Comparison of ENCODE assay signal across 17 cellular contexts in the genomic region with DNA sequence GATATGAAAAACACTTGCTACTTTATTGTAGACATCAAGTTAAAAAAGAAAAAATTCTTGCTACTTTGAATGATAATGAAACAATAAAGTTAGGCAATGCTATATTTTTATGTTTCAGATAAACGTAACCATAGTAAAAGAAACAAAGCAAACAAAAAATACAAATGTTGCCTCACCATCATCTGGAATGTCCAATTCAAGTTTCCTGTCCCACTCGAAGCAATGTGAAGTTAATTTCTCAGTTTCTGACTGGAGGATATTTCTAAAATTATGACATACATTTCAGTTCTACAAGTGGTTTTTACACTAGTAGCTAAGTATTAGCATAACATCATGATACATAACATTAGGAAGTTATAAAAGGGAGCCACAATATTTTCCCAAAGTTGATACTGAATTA. TPM values are rescaled to one million over a fixed set of nuclear protein-coding genes. Genes with fewer than 3 reads are reported as not detected.
DNase-seq lines count a peak whose midpoint lies in the region; TF ChIP-seq lines count a peak whose summit lies in the region.
"Had no signal": no experiment of that assay in that cellular context is flagged by ENCODE, and none has a peak within 500 bp of the region (broad histone marks: within the 10 kb centered on the region; RNA-seq: fewer than 3 reads in every experiment).

No MANE protein-coding gene starts in this region.

- H3K9me3 ChIP-seq in adipocyte (ENCODE audit: control insufficient read depth, low read length) (no peaks in the 10 kb centered on the region), osteoblast (ENCODE audit: low read depth, low read length) (no peaks in the 10 kb centered on the region)
- H3K9me3 ChIP-seq: BLaER1 treated with 17β-estradiol and CSF1 and Interleukin-3, amounts not matched to agents 10 nM and 100 nM had no signal

- DNase-seq in AG20443 (ENCODE audit: low spot score) (peak; percentile 15), adipocyte (ENCODE audit: low read depth) (peak; percentile 40), fibroblast of gingiva (ENCODE audit: low read depth) (peak; percentile 68), osteoblast (ENCODE audit: insufficient read length, low spot score, missing footprints) (no peak), NCI-H2227 (lab: John Stamatoyannopoulos, UW; ENCODE audit: unreplicated experiment) (no peak), NCI-H510A (lab: John Stamatoyannopoulos, UW) (no peak), NCI-H1092 (lab: John Stamatoyannopoulos, UW) (no peak)
- DNase-seq: CD8-positive, alpha-beta memory T cell; COR-L47; DMS 273 treated with DMSO at 0.1 percent for 48 hours; DMS53; DND-41; EL; H9 had no signal

- peak overlapping the region; percentile 46 for H2AFZ ChIP-seq in osteoblast (ENCODE audit: low read length)

- H3K79me2 ChIP-seq in osteoblast (ENCODE audit: insufficient read depth, low read length): no peaks in the 10 kb centered on the region

- no peak overlapping the region for H3K9ac ChIP-seq in adipocyte (ENCODE audit: low read length)
- H3K9ac ChIP-seq: BLaER1 treated with 17β-estradiol and CSF1 and Interleukin-3, amounts not matched to agents 10 nM and 100 nM had no signal

- H3K4me2 ChIP-seq in osteoblast (ENCODE audit: insufficient read depth, low read length): no peak overlapping the region
- H3K4me2 ChIP-seq: BLaER1 treated with 17β-estradiol and CSF1 and Interleukin-3, amounts not matched to agents 10 nM and 100 nM had no signal

- H3K4me3 ChIP-seq in adipocyte (ENCODE audit: low read length) (no peak overlapping the region), osteoblast (ENCODE audit: insufficient read depth, low read length) (no peak overlapping the region)
- H3K4me3 ChIP-seq: BLaER1 treated with 17β-estradiol and CSF1 and Interleukin-3, amounts not matched to agents 10 nM and 100 nM; GM12878 had no signal

- H3K36me3 ChIP-seq in adipocyte (ENCODE audit: control insufficient read depth, insufficient read depth, low read length, severe bottlenecking) (no peaks in the 10 kb centered on the region), osteoblast (ENCODE audit: insufficient read depth, low read length) (peaks cover 6% of the 10 kb centered on the region)

- H4K20me1 ChIP-seq in osteoblast (ENCODE audit: insufficient read depth, low read length): no peaks in the 10 kb centered on the region
- H4K20me1 ChIP-seq: BLaER1 treated with 17β-estradiol and CSF1 and Interleukin-3, amounts not matched to agents 10 nM and 100 nM had no signal

- no peak overlapping the region for H3K27ac ChIP-seq in osteoblast (ENCODE audit: low read depth, low read length)
- H3K27ac ChIP-seq: BLaER1 treated with 17β-estradiol and CSF1 and Interleukin-3, amounts not matched to agents 10 nM and 100 nM had no signal

- TF ChIP-seq CTCF in osteoblast (IDR thresholded peaks at IDR 0.05; ENCODE audit: extremely low read depth, low read depth, low read length): no peak

- H3K4me1 ChIP-seq in adipocyte (ENCODE audit: control insufficient read depth, insufficient read depth, low read length) (no peaks in the 10 kb centered on the region), osteoblast (ENCODE audit: insufficient read depth, low read length) (no peaks in the 10 kb centered on the region)
- H3K4me1 ChIP-seq: BLaER1 treated with 17β-estradiol and CSF1 and Interleukin-3, amounts not matched to agents 10 nM and 100 nM had no signal

- H3K27me3 ChIP-seq in adipocyte (replicated peaks; ENCODE audit: control insufficient read depth, insufficient read depth, low read length) (no peaks in the 10 kb centered on the region), osteoblast (ENCODE audit: insufficient read depth, low read length) (no peaks in the 10 kb centered on the region)
- H3K27me3 ChIP-seq: BLaER1 treated with 17β-estradiol and CSF1 and Interleukin-3, amounts not matched to agents 10 nM and 100 nM had no signal

RNA-seq across cellular contexts. Expression of a gene that starts 20.9 kb away (rescaled TPM):
- total RNA-seq in osteoblast: 4.1 and 5.1 TPM in 2 replicates
- total RNA-seq: B cell had no signal

RNA-seq across cellular contexts. Expression of a gene that starts 41.5 kb away (rescaled TPM):
- total RNA-seq in osteoblast: 368 and 433 TPM in 2 replicates

Comparison
In these comparisons a context has a peak if more than half of its experiments do, and no peak if none do; other contexts are left out.
1. DNase-seq: peak in AG20443 (single experiment), adipocyte (single experiment) and fibroblast of gingiva (single experiment); none in osteoblast (single experiment), NCI-H2227 (single experiment), NCI-H510A (single experiment) and NCI-H1092 (single experiment).